ENCODE assay signal across 1 cellular context in the genomic region with DNA sequence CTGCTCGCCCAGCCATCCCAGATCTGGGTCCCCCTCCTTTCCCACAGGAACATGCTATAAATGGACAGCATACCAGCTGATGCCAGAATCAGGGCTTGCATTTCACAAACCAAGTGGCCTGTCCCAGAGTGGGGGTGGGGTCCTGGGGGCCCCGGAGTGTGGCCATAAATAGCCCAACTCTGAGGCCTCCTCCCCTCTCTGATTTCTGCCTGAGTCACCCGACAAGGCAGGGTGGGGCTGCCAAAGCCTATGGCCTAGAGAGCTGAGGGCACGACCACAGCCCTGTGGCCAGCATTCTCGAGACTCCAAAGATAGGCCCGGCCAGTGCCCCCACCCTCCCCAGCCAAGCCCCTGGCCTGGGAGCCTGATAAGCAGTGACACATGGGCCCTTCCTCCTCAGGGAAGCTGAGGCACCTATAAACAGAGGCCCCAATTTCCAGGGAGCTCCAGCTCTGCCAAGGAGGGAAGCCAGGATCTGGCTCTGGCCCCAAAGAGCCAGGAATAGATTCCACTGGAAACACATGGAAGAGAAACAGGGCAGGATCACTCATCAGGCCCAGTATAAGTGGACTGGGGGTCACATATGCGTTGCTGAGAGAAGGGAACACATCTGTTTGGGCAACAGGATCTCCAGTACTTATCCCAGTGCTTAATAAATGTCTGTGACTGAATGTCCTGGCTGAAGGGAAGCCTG.
TF ChIP-seq lines count a peak whose summit lies in the region.

No MANE protein-coding gene starts in this region.

TF ChIP-seq in K562, 482 proteins besides CTCF, POLR2A, EP300 and RAD21 (continued from another document and continues in another):
- TF ChIP-seq, protein P1, sequence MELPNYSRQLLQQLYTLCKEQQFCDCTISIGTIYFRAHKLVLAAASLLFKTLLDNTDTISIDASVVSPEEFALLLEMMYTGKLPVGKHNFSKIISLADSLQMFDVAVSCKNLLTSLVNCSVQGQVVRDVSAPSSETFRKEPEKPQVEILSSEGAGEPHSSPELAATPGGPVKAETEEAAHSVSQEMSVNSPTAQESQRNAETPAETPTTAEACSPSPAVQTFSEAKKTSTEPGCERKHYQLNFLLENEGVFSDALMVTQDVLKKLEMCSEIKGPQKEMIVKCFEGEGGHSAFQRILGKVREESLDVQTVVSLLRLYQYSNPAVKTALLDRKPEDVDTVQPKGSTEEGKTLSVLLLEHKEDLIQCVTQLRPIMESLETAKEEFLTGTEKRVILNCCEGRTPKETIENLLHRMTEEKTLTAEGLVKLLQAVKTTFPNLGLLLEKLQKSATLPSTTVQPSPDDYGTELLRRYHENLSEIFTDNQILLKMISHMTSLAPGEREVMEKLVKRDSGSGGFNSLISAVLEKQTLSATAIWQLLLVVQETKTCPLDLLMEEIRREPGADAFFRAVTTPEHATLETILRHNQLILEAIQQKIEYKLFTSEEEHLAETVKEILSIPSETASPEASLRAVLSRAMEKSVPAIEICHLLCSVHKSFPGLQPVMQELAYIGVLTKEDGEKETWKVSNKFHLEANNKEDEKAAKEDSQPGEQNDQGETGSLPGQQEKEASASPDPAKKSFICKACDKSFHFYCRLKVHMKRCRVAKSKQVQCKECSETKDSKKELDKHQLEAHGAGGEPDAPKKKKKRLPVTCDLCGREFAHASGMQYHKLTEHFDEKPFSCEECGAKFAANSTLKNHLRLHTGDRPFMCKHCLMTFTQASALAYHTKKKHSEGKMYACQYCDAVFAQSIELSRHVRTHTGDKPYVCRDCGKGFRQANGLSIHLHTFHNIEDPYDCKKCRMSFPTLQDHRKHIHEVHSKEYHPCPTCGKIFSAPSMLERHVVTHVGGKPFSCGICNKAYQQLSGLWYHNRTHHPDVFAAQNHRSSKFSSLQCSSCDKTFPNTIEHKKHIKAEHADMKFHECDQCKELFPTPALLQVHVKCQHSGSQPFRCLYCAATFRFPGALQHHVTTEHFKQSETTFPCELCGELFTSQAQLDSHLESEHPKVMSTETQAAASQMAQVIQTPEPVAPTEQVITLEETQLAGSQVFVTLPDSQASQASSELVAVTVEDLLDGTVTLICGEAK (IDR thresholded peaks at IDR 0.05): no peak
- TF ChIP-seq, protein P1 (CRISPR knock-in tag; IDR thresholded peaks at IDR 0.05): no peak
- TF ChIP-seq DIDO1 (tag; IDR thresholded peaks at IDR 0.05; ENCODE audit: low read depth) (no peak), ZNF239 (CRISPR knock-in tag; IDR thresholded peaks at IDR 0.05) (no peak), CBX3 (IDR thresholded peaks at IDR 0.05; ENCODE audit: borderline replicate concordance in 1 of 2, low read length in 2 of 2) (no peak), HDAC6 (IDR thresholded peaks at IDR 0.05; ENCODE audit: low read depth, low read length) (no peak), MIER1 (IDR thresholded peaks at IDR 0.05; ENCODE audit: low read depth) (no peak), PPARD (CRISPR knock-in tag; IDR thresholded peaks at IDR 0.05) (no peak), CHCHD3 (CRISPR knock-in tag; IDR thresholded peaks at IDR 0.05) (no peak), SOX6 (IDR thresholded peaks at IDR 0.05) (0 out of 2 replicates have a peak, but pooled peaks have one; percentile 10), ETS2 (tag; IDR thresholded peaks at IDR 0.05; ENCODE audit: borderline replicate concordance, poor library complexity, severe bottlenecking) (no peak), ZNF41 (CRISPR knock-in tag; conservative IDR thresholded peaks at IDR 0.05) (no peak), ZNF121 (CRISPR knock-in tag; conservative IDR thresholded peaks at IDR 0.05) (no peak), HOXB6 (CRISPR knock-in tag; IDR thresholded peaks at IDR 0.05; ENCODE audit: borderline replicate concordance) (no peak), HDAC3 (IDR thresholded peaks at IDR 0.05; ENCODE audit: borderline replicate concordance, partially characterized antibody) (no peak), DNMT1 (IDR thresholded peaks at IDR 0.05) (no peak), ZNF316 (IDR thresholded peaks at IDR 0.05) (peak; percentile 29; the same call in 1 of the 2 replicates), RNF2 (IDR thresholded peaks at IDR 0.05) (no peak), RFX1 (IDR thresholded peaks at IDR 0.05) (no peak), ETV1 (tag; conservative IDR thresholded peaks at IDR 0.05; ENCODE audit: low read depth) (no peak), HMG20B (CRISPR knock-in tag; IDR thresholded peaks at IDR 0.05) (no peak), ASH1L (IDR thresholded peaks at IDR 0.05; ENCODE audit: borderline replicate concordance, low read depth, partially characterized antibody) (no peak), LARP7 (IDR thresholded peaks at IDR 0.05) (no peak), PTBP1 (IDR thresholded peaks at IDR 0.05; ENCODE audit: low read depth, low read length) (no peak), SIN3A (IDR thresholded peaks at IDR 0.05; ENCODE audit: borderline replicate concordance in 2 of 2, control insufficient read depth in 1 of 2, low read depth in 2 of 2, low read length in 2 of 2) (no peak), ZNF830 (CRISPR knock-in tag; IDR thresholded peaks at IDR 0.05) (no peak), ZNF75A (CRISPR knock-in tag; IDR thresholded peaks at IDR 0.05) (no peak), ARID1B (IDR thresholded peaks at IDR 0.05) (peak; percentile 52; the same call in 1 of the 2 replicates), XRCC3 (IDR thresholded peaks at IDR 0.05) (no peak), YY1 (IDR thresholded peaks at IDR 0.05; ENCODE audit: borderline replicate concordance in 1 of 3, control insufficient read depth in 1 of 3, extremely low read depth in 1 of 3, insufficient read depth in 3 of 3, insufficient read length in 1 of 3, insufficient replicate concordance in 2 of 3, low read depth in 1 of 3, low read length in 2 of 3) (no peak), HEY1 (CRISPR knock-in tag; IDR thresholded peaks at IDR 0.05; ENCODE audit: borderline replicate concordance) (no peak)
- TF ChIP-seq, protein P2, sequence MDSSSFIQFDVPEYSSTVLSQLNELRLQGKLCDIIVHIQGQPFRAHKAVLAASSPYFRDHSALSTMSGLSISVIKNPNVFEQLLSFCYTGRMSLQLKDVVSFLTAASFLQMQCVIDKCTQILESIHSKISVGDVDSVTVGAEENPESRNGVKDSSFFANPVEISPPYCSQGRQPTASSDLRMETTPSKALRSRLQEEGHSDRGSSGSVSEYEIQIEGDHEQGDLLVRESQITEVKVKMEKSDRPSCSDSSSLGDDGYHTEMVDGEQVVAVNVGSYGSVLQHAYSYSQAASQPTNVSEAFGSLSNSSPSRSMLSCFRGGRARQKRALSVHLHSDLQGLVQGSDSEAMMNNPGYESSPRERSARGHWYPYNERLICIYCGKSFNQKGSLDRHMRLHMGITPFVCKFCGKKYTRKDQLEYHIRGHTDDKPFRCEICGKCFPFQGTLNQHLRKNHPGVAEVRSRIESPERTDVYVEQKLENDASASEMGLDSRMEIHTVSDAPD (CRISPR knock-in tag; IDR thresholded peaks at IDR 0.05): no peak
- TF ChIP-seq, protein P3, sequence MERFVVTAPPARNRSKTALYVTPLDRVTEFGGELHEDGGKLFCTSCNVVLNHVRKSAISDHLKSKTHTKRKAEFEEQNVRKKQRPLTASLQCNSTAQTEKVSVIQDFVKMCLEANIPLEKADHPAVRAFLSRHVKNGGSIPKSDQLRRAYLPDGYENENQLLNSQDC (CRISPR knock-in tag; IDR thresholded peaks at IDR 0.05): no peak
- TF ChIP-seq, protein P4, sequence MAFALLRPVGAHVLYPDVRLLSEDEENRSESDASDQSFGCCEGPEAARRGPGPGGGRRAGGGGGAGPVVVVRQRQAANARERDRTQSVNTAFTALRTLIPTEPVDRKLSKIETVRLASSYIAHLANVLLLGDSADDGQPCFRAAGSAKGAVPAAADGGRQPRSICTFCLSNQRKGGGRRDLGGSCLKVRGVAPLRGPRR (CRISPR knock-in tag; IDR thresholded peaks at IDR 0.05): no peak
- TF ChIP-seq, protein P5, sequence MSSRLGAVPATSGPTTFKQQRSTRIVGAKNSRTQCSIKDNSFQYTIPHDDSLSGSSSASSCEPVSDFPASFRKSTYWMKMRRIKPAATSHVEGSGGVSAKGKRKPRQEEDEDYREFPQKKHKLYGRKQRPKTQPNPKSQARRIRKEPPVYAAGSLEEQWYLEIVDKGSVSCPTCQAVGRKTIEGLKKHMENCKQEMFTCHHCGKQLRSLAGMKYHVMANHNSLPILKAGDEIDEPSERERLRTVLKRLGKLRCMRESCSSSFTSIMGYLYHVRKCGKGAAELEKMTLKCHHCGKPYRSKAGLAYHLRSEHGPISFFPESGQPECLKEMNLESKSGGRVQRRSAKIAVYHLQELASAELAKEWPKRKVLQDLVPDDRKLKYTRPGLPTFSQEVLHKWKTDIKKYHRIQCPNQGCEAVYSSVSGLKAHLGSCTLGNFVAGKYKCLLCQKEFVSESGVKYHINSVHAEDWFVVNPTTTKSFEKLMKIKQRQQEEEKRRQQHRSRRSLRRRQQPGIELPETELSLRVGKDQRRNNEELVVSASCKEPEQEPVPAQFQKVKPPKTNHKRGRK (tag; IDR thresholded peaks at IDR 0.05): no peak
- TF ChIP-seq, protein P6, sequence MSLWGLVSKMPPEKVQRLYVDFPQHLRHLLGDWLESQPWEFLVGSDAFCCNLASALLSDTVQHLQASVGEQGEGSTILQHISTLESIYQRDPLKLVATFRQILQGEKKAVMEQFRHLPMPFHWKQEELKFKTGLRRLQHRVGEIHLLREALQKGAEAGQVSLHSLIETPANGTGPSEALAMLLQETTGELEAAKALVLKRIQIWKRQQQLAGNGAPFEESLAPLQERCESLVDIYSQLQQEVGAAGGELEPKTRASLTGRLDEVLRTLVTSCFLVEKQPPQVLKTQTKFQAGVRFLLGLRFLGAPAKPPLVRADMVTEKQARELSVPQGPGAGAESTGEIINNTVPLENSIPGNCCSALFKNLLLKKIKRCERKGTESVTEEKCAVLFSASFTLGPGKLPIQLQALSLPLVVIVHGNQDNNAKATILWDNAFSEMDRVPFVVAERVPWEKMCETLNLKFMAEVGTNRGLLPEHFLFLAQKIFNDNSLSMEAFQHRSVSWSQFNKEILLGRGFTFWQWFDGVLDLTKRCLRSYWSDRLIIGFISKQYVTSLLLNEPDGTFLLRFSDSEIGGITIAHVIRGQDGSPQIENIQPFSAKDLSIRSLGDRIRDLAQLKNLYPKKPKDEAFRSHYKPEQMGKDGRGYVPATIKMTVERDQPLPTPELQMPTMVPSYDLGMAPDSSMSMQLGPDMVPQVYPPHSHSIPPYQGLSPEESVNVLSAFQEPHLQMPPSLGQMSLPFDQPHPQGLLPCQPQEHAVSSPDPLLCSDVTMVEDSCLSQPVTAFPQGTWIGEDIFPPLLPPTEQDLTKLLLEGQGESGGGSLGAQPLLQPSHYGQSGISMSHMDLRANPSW (CRISPR knock-in tag; IDR thresholded peaks at IDR 0.05): no peak
- TF ChIP-seq, protein P7, sequence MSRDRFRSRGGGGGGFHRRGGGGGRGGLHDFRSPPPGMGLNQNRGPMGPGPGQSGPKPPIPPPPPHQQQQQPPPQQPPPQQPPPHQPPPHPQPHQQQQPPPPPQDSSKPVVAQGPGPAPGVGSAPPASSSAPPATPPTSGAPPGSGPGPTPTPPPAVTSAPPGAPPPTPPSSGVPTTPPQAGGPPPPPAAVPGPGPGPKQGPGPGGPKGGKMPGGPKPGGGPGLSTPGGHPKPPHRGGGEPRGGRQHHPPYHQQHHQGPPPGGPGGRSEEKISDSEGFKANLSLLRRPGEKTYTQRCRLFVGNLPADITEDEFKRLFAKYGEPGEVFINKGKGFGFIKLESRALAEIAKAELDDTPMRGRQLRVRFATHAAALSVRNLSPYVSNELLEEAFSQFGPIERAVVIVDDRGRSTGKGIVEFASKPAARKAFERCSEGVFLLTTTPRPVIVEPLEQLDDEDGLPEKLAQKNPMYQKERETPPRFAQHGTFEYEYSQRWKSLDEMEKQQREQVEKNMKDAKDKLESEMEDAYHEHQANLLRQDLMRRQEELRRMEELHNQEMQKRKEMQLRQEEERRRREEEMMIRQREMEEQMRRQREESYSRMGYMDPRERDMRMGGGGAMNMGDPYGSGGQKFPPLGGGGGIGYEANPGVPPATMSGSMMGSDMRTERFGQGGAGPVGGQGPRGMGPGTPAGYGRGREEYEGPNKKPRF (IDR thresholded peaks at IDR 0.05; ENCODE audit: low read depth, low read length): no peak
- TF ChIP-seq, protein P8, sequence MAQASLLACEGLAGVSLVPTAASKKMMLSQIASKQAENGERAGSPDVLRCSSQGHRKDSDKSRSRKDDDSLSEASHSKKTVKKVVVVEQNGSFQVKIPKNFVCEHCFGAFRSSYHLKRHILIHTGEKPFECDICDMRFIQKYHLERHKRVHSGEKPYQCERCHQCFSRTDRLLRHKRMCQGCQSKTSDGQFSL (CRISPR knock-in tag; IDR thresholded peaks at IDR 0.05): no peak
- TF ChIP-seq, protein P8 (tag; IDR thresholded peaks at IDR 0.05): no peak
